In genomic region chr2:230865766-230866703, GRCh38 we compare ENCODE assay signal across 7 cellular contexts. TPM values are rescaled to one million over a fixed set of nuclear protein-coding genes. Genes with fewer than 3 reads are reported as not detected.
A peak's percentile ranks its signal among the peaks of the same experiment; 100 is the strongest.
DNase-seq lines count a peak whose midpoint lies in the region; ATAC-seq, FAIRE-seq and TF ChIP-seq lines count a peak whose summit lies in the region.

No MANE protein-coding gene starts in this region.

- H3K4me3 ChIP-seq in Peyer's patch = peak overlapping the region; percentile 72 to 90 (median 82)
- peak overlapping the region; percentile 86 for H3K4me3 ChIP-seq in mesodermal cell (ENCODE audit: extremely low read depth, insufficient read depth, low read length, poor library complexity, severe bottlenecking)
- peak overlapping the region; percentile 59 for H3K4me3 ChIP-seq in upper lobe of right lung

- no peaks in the 10 kb centered on the region for H3K36me3 ChIP-seq in Peyer's patch
- H3K36me3 ChIP-seq in mesodermal cell (ENCODE audit: control insufficient read depth, insufficient read depth, low read length) = peaks cover 3% of the 10 kb centered on the region
- H3K36me3 ChIP-seq in upper lobe of right lung = no peaks in the 10 kb centered on the region

- no peak for DNase-seq in GM12891 (ENCODE audit: insufficient read length, low spot score)
- peak; percentile 61 to 89 (median 86) for DNase-seq in Peyer's patch
- DNase-seq in upper lobe of right lung = no peak
- DNase-seq in cortex of kidney (lab: John Stamatoyannopoulos, UW) = no peak
- no peak for DNase-seq in GM19238 (ENCODE audit: insufficient read length, low spot score)

- no peak for ATAC-seq in upper lobe of right lung

- TF ChIP-seq POLR2A in GM12891 (IDR thresholded peaks at IDR 0.05; ENCODE audit: low read depth, low read length) (no peak), Peyer's patch (IDR thresholded peaks at IDR 0.05) (peak in 1 of 2 donors; percentile 53)

- peaks cover 3 to 61% (median 19%) of the 10 kb centered on the region in 4 donors for H3K4me1 ChIP-seq in Peyer's patch
- H3K4me1 ChIP-seq in mesodermal cell (ENCODE audit: control insufficient read depth, insufficient read depth, low read length, poor library complexity, severe bottlenecking) = peaks cover 52% of the 10 kb centered on the region
- H3K4me1 ChIP-seq in upper lobe of right lung = peaks cover 17% of the 10 kb centered on the region

- H3K9me3 ChIP-seq in Peyer's patch = no peaks in the 10 kb centered on the region
- no peaks in the 10 kb centered on the region for H3K9me3 ChIP-seq in mesodermal cell (ENCODE audit: control insufficient read depth, low read length)
- no peaks in the 10 kb centered on the region for H3K9me3 ChIP-seq in upper lobe of right lung

- no peaks in the 10 kb centered on the region for H3K27me3 ChIP-seq in Peyer's patch
- peaks cover 19% of the 10 kb centered on the region for H3K27me3 ChIP-seq in upper lobe of right lung

- intact Hi-C loops in upper lobe of right lung (cut with DNase I) = no loop called here

- FAIRE-seq in GM12891 (lab: Jason Lieb, UNC) = peak; percentile 87

- peak overlapping the region; percentile 77 to 93 (median 84) for H3K27ac ChIP-seq in Peyer's patch
- H3K27ac ChIP-seq in cingulate gyrus (ENCODE audit: low read depth, low read length) = peak overlapping the region; percentile 83
- H3K27ac ChIP-seq in mesodermal cell (ENCODE audit: low read depth, low read length, severe bottlenecking) = peak overlapping the region; percentile 87
- H3K27ac ChIP-seq in upper lobe of right lung = no peak overlapping the region

- WGBS in mesodermal cell (ENCODE audit: insufficient coverage in 2 of 2), 2 experiments = 4% methylated on average over 16 to 27 of the region's 35 CpGs

- TF ChIP-seq CTCF in Peyer's patch (IDR thresholded peaks at IDR 0.05) (peak in 4 of 6 experiments; percentile 8 to 40 (median 30)), upper lobe of right lung (IDR thresholded peaks at IDR 0.05) (no peak)

TF ChIP-seq in GM12891, 5 proteins besides CTCF, POLR2A, EP300 and RAD21:
- TF ChIP-seq SPI1 (IDR thresholded peaks at IDR 0.05; ENCODE audit: low read depth, low read length) = no peak
- no peak for TF ChIP-seq POU2F2 (IDR thresholded peaks at IDR 0.05; ENCODE audit: low read depth, low read length)
- TF ChIP-seq TAF1 (IDR thresholded peaks at IDR 0.05; ENCODE audit: low read depth, low read length) = no peak
- TF ChIP-seq POLR2AphosphoS5 (IDR thresholded peaks at IDR 0.05; ENCODE audit: low read depth, low read length) = no peak
- no peak for TF ChIP-seq PAX5 (IDR thresholded peaks at IDR 0.05; ENCODE audit: insufficient read depth, low read length, severe bottlenecking)

RNA-seq across cellular contexts. Expression of gene ITM2C, which starts 1.3 kb away (rescaled TPM):
- polyA plus RNA-seq in GM12891 (2012; ENCODE audit: low read depth, missing spikeins) = 117 TPM
- total RNA-seq in Peyer's patch = 100 to 1,000 TPM in 3 of 4 donors, 10 to 100 TPM in 1; 69.3 to 710 (median 610) TPM
- 414 TPM for polyA plus RNA-seq in mesodermal cell (2013, experiment 1 of 2)
- polyA plus RNA-seq in mesodermal cell (2013, experiment 2 of 2) = 346 TPM
- total RNA-seq in upper lobe of right lung = 25.0 TPM

RNA-seq across cellular contexts. Expression of gene GPR55, which starts 59.0 kb away (rescaled TPM):
- polyA plus RNA-seq in GM12891 (2012; ENCODE audit: low read depth, missing spikeins) = 20.8 TPM
- total RNA-seq in Peyer's patch = 1 to 10 TPM; 1.0 to 4.7 (median 3.2) TPM
- 0.18 TPM for polyA plus RNA-seq in mesodermal cell (2013, experiment 1 of 2)
- polyA plus RNA-seq in mesodermal cell (2013, experiment 2 of 2) = not detected
- total RNA-seq in upper lobe of right lung = 1.2 TPM

Comparison
In these comparisons a context has a peak if more than half of its experiments do, and no peak if none do; other contexts are left out.
1. DNase-seq: peak in Peyer's patch (3 of 3); none in GM12891 (single experiment), upper lobe of right lung (single experiment), cortex of kidney (single experiment) and GM19238 (single experiment).
2. Peak in every context shown above with its lines, with median percentiles within 50 percentile points of each other: H3K4me3 ChIP-seq.